In genomic region chr6:116616757-116617093, GRCh38 we compare ENCODE assay signal across 8 cellular contexts. TPM values are rescaled to one million over a fixed set of nuclear protein-coding genes. Genes with fewer than 3 reads are reported as not detected.
DNase-seq lines count a peak whose midpoint lies in the region; ATAC-seq lines count a peak whose summit lies in the region.

No MANE protein-coding gene starts in this region.

- ATAC-seq in HG02588 (IDR thresholded peaks at IDR 0.05; ENCODE audit: unreplicated experiment) (peak; percentile 17), aorta (ENCODE audit: low FRiP score) (no peak), HG03460 (IDR thresholded peaks at IDR 0.05; ENCODE audit: unreplicated experiment) (no peak)

- H3K27ac ChIP-seq in SJCRH30 (no peak overlapping the region; the same call in 1 of the 2 replicates), aorta (ENCODE audit: low read depth in 1 of 2, low read length in 2 of 2) (no peak overlapping the region)

- peaks cover 4% of the 10 kb centered on the region; the same call in 1 of the 2 replicates for H3K4me1 ChIP-seq in SJCRH30
- no peaks in the 10 kb centered on the region for H3K4me1 ChIP-seq in aorta (ENCODE audit: control insufficient read depth in 1 of 2, insufficient read depth in 2 of 2, low read length in 2 of 2)

- no peaks in the 10 kb centered on the region for H3K36me3 ChIP-seq in SJCRH30
- no peaks in the 10 kb centered on the region for H3K36me3 ChIP-seq in aorta (ENCODE audit: control insufficient read depth in 1 of 2, insufficient read depth in 2 of 2, low read length in 1 of 2)

- H3K4me3 ChIP-seq in GM08714 (ENCODE audit: low read length) (peak overlapping the region; percentile 69; the same call in 1 of the 2 replicates), SJCRH30 (peak overlapping the region; percentile 64), aorta (ENCODE audit: low read length in 2 of 2) (peak overlapping the region; percentile 21 to 35)

- intact Hi-C loops in aorta (cut with DNase I) = loop anchor here in 1 of 2 donors (5.0 kb wide), 1 partner anchor 51 kb away; the partner anchor contains the start of gene ZUP1

- no peaks in the 10 kb centered on the region for H3K27me3 ChIP-seq in SJCRH30
- H3K27me3 ChIP-seq in aorta (ENCODE audit: control insufficient read depth in 1 of 2, insufficient read depth in 2 of 2, low read length in 1 of 2) = no peaks in the 10 kb centered on the region

- 1 to 2% methylated on average over 15 of the region's 15 CpGs for WGBS in aorta, 2 donors

- H3K9me3 ChIP-seq in SJCRH30 (replicated peaks) (no peaks in the 10 kb centered on the region), aorta (ENCODE audit: control insufficient read depth, low read length) (no peaks in the 10 kb centered on the region)

- DNase-seq in SJCRH30 (peak; percentile 57 to 70), midbrain (lab: John Stamatoyannopoulos, UW) (peak; percentile 38), aorta (no peak), COLO829 (ENCODE audit: low spot score) (no peak)
- peak; percentile 6 for DNase-seq in effector CD4-positive, alpha-beta T cell

RNA-seq across cellular contexts. Expression of gene RSPH4A, which starts 0.4 kb away (rescaled TPM):
- total RNA-seq in SJCRH30 (2014; rRNA removed; shearing (Covaris generic)) = 1.6 and 2.1 TPM in 2 replicates
- total RNA-seq in aorta = under 1 TPM; 0.48 to 0.68 TPM
- polyA plus RNA-seq in aorta = under 1 TPM in 1 of 2 donors, not detected in 1; 0.51 TPM

RNA-seq across cellular contexts. Expression of gene RWDD1, which starts 45.4 kb away (rescaled TPM):
- total RNA-seq in SJCRH30 (2014; rRNA removed; shearing (Covaris generic)) = 54.9 and 57.0 TPM in 2 replicates
- total RNA-seq in aorta = 10 to 100 TPM; 40.2 to 41.9 TPM
- polyA plus RNA-seq in aorta = 100 to 1,000 TPM in 1 of 2 donors, 10 to 100 TPM in 1; 74.7 to 111 TPM

RNA-seq across cellular contexts. Expression of gene ZUP1, which starts 51.8 kb away (rescaled TPM):
- total RNA-seq in SJCRH30 (2014; rRNA removed; shearing (Covaris generic)) = 24.0 and 26.0 TPM in 2 replicates
- total RNA-seq in aorta = 10 to 100 TPM; 11.4 TPM
- polyA plus RNA-seq in aorta = 1 to 10 TPM; 4.6 to 7.1 TPM

Comparison
In these comparisons a context has a peak if more than half of its experiments do, and no peak if none do; other contexts are left out.
1. DNase-seq: peak in SJCRH30 (2 of 2), effector CD4-positive, alpha-beta T cell (single experiment) and midbrain (single experiment); none in aorta (0 of 2) and COLO829 (single experiment).
2. Peak in every context shown above with its lines, with median percentiles within 50 percentile points of each other: H3K4me3 ChIP-seq.